In genomic region chr15:85858586-85859375, GRCh38 we compare ENCODE assay signal across 8 cellular contexts.
DNase-seq lines count a peak whose midpoint lies in the region; ATAC-seq and TF ChIP-seq lines count a peak whose summit lies in the region.

No MANE protein-coding gene starts in this region.

- DNase-seq in CMK (ENCODE audit: low read depth) (peak; percentile 30), NOMO-1 (lab: John Stamatoyannopoulos, UW; ENCODE audit: unreplicated experiment in 2 of 2) (peak; percentile 51 to 62), epithelial cell of esophagus (ENCODE audit: low read depth) (peak; percentile 68), mucosa of gallbladder (ENCODE audit: low spot score) (peak; percentile 51)
- DNase-seq in activated CD8-positive, alpha-beta memory T cell treated with anti-CD3 and anti-CD28 coated beads, Interleukin-2, amount 50 U/mL, for 24 hours (ENCODE audit: extremely low read depth), result peak; percentile 39
- peak; percentile 53 for DNase-seq in stimulated activated CD8-positive, alpha-beta memory T cell treated with anti-CD3 and anti-CD28 coated beads, Interleukin-7, amount 100 ng/mL, for 24 hours (ENCODE audit: low read depth)

- ATAC-seq in GM19455 (IDR thresholded peaks at IDR 0.05; ENCODE audit: unreplicated experiment) (peak; percentile 90), HG03521 (IDR thresholded peaks at IDR 0.05; ENCODE audit: unreplicated experiment) (peak; percentile 82)

- H3K4me3 ChIP-seq in epithelial cell of esophagus (ENCODE audit: low read length), result no peak overlapping the region

- peak; percentile 80 for TF ChIP-seq CTCF in epithelial cell of esophagus (IDR thresholded peaks at IDR 0.05; ENCODE audit: insufficient read depth, low read depth, low read length, missing control alignments)
